ENCODE assay signal across 32 cellular contexts in the genomic region with DNA sequence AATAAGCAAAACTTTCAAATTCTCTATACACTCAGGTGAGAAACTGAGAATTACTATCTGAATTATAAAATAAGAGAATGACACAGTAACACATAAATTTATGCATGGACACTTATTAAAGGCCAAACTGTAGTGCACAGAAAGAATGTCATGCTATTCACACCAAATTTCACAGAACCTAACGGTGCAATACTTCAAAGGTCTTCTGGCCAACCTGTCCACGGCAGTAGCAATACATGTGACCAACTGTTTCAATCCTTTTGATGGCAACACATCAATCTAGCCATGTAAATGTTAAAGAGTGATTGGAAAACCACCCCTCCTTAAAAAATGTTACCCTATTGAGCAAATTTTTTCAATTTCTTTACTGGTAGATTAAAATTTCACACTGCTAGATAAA.
"Had no signal": no experiment of that assay in that cellular context is flagged by ENCODE, and none has a peak within 500 bp of the region (broad histone marks: within the 10 kb centered on the region; RNA-seq: fewer than 3 reads in every experiment).

No MANE protein-coding gene starts in this region.

- H3K4me1 ChIP-seq: parathyroid adenoma had no signal

- H3K9me3 Mint-ChIP-seq: neural crest cell; stimulated activated naive CD8-positive, alpha-beta T cell treated with anti-CD3 and anti-CD28 coated beads, Interleukin-15, amount 100 ng/mL, for 72 hours had no signal

- H3K27me3 Mint-ChIP-seq: stimulated activated memory B cell treated with anti-CD40 and anti-IgM and Interleukin-4, amounts not matched to agents 10 μg/mL and 1 μg/mL and 100 μg/mL, for 72 hours; stimulated activated naive CD8-positive, alpha-beta T cell treated with anti-CD3 and anti-CD28 coated beads, Interleukin-15, amount 100 ng/mL, for 72 hours had no signal

- H3K9ac ChIP-seq: parathyroid adenoma had no signal

- H3K36me3 ChIP-seq: brain microvascular endothelial cell had no signal

- H3K4me2 ChIP-seq: smooth muscle cell had no signal

- DNase-seq: activated CD4-positive, alpha-beta T cell treated with anti-CD3 and anti-CD28 coated beads for 48 hours; activated CD4-positive, alpha-beta T cell treated with anti-CD3 and anti-CD28 coated beads, Interleukin-2, amount 50 U/mL, for 48 hours; activated CD8-positive, alpha-beta memory T cell treated with anti-CD3 and anti-CD28 coated beads for 24 hours; activated naive CD4-positive, alpha-beta T cell; amniotic stem cell; brain microvascular endothelial cell; cortex of kidney; endodermal cell; foreskin fibroblast; head of caudate nucleus; hypothalamus; left lung; mesendoderm; mucosa of descending colon; occipital lobe; psoas muscle; stimulated activated CD4-positive, alpha-beta T cell treated with anti-CD3 and anti-CD28 coated beads, Interleukin-1b, Interleukin-23, amount 100 ng/mL, for 48 hours; stimulated activated CD4-positive, alpha-beta T cell treated with anti-CD3 and anti-CD28 coated beads, Interleukin-4, amount 100 ng/mL, for 4 hours; stimulated activated CD8-positive, alpha-beta memory T cell treated with anti-CD3 and anti-CD28 coated beads, Interleukin-4, amount 100 ng/mL, for 48 hours; stimulated activated naive CD8-positive, alpha-beta T cell treated with anti-CD3 and anti-CD28 coated beads, Interleukin-15, amount 100 ng/mL, for 72 hours; substantia nigra; T-helper 9 cell; upper lobe of left lung; WERI-Rb-1 had no signal

- H3K9me3 ChIP-seq: left lung, mucosa of descending colon, psoas muscle, upper lobe of left lung, vagina had no signal

- H3K27me3 ChIP-seq: brain microvascular endothelial cell, left lung, upper lobe of left lung, vagina had no signal

- H3K27ac ChIP-seq: brain microvascular endothelial cell, left lung, parathyroid adenoma, psoas muscle, upper lobe of left lung, vagina, WERI-Rb-1 had no signal

- H2AFZ ChIP-seq: parathyroid adenoma had no signal

- H3K4me3 Mint-ChIP-seq: endodermal cell; neural crest cell; stimulated activated memory B cell treated with anti-CD40 and anti-IgM and Interleukin-4, amounts not matched to agents 10 μg/mL and 1 μg/mL and 100 μg/mL, for 72 hours; stimulated activated naive CD8-positive, alpha-beta T cell treated with anti-CD3 and anti-CD28 coated beads, Interleukin-15, amount 100 ng/mL, for 72 hours had no signal

- ATAC-seq: activated CD4-positive, CD25-positive, alpha-beta regulatory T cell treated with anti-CD3 and anti-CD28 coated beads, Interleukin-2, amount 50 U/mL, for 24 hours; esophagus mucosa; left lung; mucosa of descending colon; psoas muscle; stimulated activated memory B cell treated with anti-CD40 and anti-IgM and Interleukin-4, amounts not matched to agents 10 μg/mL and 1 μg/mL and 100 μg/mL, for 72 hours; stimulated activated naive CD8-positive, alpha-beta T cell treated with anti-CD3 and anti-CD28 coated beads, Interleukin-15, amount 100 ng/mL, for 72 hours had no signal

- H3K4me3 ChIP-seq: left lung, lung, mucosa of descending colon, psoas muscle, smooth muscle cell, upper lobe of left lung, vagina had no signal

- H3K4me1 Mint-ChIP-seq: endodermal cell had no signal

- H3K27ac Mint-ChIP-seq: endodermal cell; stimulated activated memory B cell treated with anti-CD40 and anti-IgM and Interleukin-4, amounts not matched to agents 10 μg/mL and 1 μg/mL and 100 μg/mL, for 72 hours had no signal
